Comparison of ENCODE assay signal across 23 cellular contexts in the genomic region with DNA sequence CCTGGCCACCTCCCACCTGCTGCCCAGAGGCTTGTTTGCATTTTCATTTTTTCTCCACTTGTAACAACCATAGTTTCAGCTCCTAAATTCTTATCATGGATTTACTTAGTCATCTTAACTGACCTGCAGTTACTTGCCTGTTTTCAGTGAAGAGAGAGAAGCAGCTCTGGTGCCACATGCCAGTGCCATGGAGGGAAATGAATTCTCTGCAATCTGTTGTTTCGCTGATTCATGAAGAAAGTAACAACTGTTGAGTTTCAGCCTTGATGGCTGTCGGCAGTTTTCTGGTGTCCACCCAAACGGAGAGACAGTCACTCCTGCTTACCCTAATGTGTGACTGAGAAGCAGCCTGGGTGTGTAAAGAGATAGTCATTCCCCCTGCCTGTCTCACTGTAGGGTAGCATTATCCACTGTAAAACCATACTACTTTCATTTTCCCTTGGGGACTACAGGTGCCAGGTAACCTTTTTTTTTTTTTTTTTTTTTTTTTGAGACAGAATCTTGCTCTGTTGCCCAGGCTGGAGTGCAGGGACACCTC.
DNase-seq lines count a peak whose midpoint lies in the region; FAIRE-seq and TF ChIP-seq lines count a peak whose summit lies in the region.
"Had no signal": no experiment of that assay in that cellular context is flagged by ENCODE, and none has a peak within 500 bp of the region (broad histone marks: within the 10 kb centered on the region; RNA-seq: fewer than 3 reads in every experiment).

No MANE protein-coding gene starts in this region.

- H4K20me1 ChIP-seq in KMS-11 (ENCODE audit: insufficient read depth): no peaks in the 10 kb centered on the region
- no peaks in the 10 kb centered on the region for H4K20me1 ChIP-seq in endothelial cell of umbilical vein (replicated peaks; ENCODE audit: control insufficient read depth, extremely low read depth, insufficient read depth, low read length)
- H4K20me1 ChIP-seq in neural progenitor cell (ENCODE audit: low read depth): no peaks in the 10 kb centered on the region

- peaks cover 68% of the 10 kb centered on the region for H3K36me3 Mint-ChIP-seq in activated T-cell treated with anti-CD3 and anti-CD28 coated beads, Interleukin-2, amount 50 U/mL, for 24 hours (ENCODE audit: low read depth)
- peaks cover 40% of the 10 kb centered on the region for H3K36me3 Mint-ChIP-seq in neural progenitor cell

- H3K36me3 ChIP-seq in KMS-11 (ENCODE audit: insufficient read depth) (peaks cover 3% of the 10 kb centered on the region; the same call in 1 of the 2 replicates), endothelial cell of umbilical vein (ENCODE audit: control insufficient read depth in 2 of 2, extremely low read depth in 1 of 2, insufficient read depth in 2 of 2, low read length in 2 of 2) (peaks cover 6 to 11% of the 10 kb centered on the region in 2 experiments), neural progenitor cell (peaks cover 4% of the 10 kb centered on the region), small intestine (ENCODE audit: control insufficient read depth in 2 of 2, insufficient read depth in 2 of 2, low read length in 2 of 2) (peaks cover 8 to 19% of the 10 kb centered on the region in 2 donors)

- H3K27me3 ChIP-seq in KMS-11 (ENCODE audit: insufficient read depth, low read depth) (no peaks in the 10 kb centered on the region), endothelial cell of umbilical vein (ENCODE audit: control insufficient read depth in 2 of 2, insufficient read depth in 2 of 2, low read length in 2 of 2) (no peaks in the 10 kb centered on the region), neural progenitor cell (no peaks in the 10 kb centered on the region), small intestine (ENCODE audit: control insufficient read depth in 2 of 2, insufficient read depth in 2 of 2, low read length in 2 of 2) (no peaks in the 10 kb centered on the region)
- H3K27me3 ChIP-seq: gastroesophageal sphincter, Peyer's patch, tibial artery had no signal

- H3K9ac ChIP-seq in KMS-11 (no peak overlapping the region), endothelial cell of umbilical vein (replicated peaks; ENCODE audit: extremely low read depth, insufficient read depth, low read length) (no peak overlapping the region), neural progenitor cell (no peak overlapping the region)

- BruUV-seq in endothelial cell of umbilical vein (replicated peaks; lab: Mats Ljungman, UMichigan): TSS peak; percentile 13

- TF ChIP-seq CTCF in KMS-11 (conservative IDR thresholded peaks at IDR 0.05; ENCODE audit: low read depth, low read length) (no peak), endothelial cell of umbilical vein (IDR thresholded peaks at IDR 0.05; ENCODE audit: extremely low read depth in 1 of 2, insufficient read depth in 1 of 2, low read depth in 1 of 2, low read length in 2 of 2) (no peak), neural progenitor cell (IDR thresholded peaks at IDR 0.05) (no peak)

- H3K9me3 Mint-ChIP-seq in activated T-cell treated with anti-CD3 and anti-CD28 coated beads, Interleukin-2, amount 50 U/mL, for 24 hours: no peaks in the 10 kb centered on the region
- H3K9me3 Mint-ChIP-seq in neural progenitor cell: no peaks in the 10 kb centered on the region

- H2AFZ ChIP-seq in KMS-11 (ENCODE audit: low read depth) (no peak overlapping the region), endothelial cell of umbilical vein (ENCODE audit: low read depth, low read length) (no peak overlapping the region), neural progenitor cell (replicated peaks) (no peak overlapping the region)

- intact Hi-C loops in endothelial cell of umbilical vein (cut with micrococcal nuclease) (no loop called here), head of caudate nucleus (cut with DNase I) (no loop called here)

- H3K9me3 ChIP-seq in endothelial cell of umbilical vein (replicated peaks; ENCODE audit: control insufficient read depth, insufficient read depth, low read length): no peaks in the 10 kb centered on the region
- H3K9me3 ChIP-seq in neural progenitor cell (ENCODE audit: low read depth): no peaks in the 10 kb centered on the region
- no peaks in the 10 kb centered on the region for H3K9me3 ChIP-seq in small intestine (ENCODE audit: control insufficient read depth, low read depth)
- H3K9me3 ChIP-seq: A549, gastroesophageal sphincter, Peyer's patch, tibial artery had no signal

- POLR2A ChIA-PET in endothelial cell of umbilical vein (lab: Charles Lee): no interaction called here

- no peak overlapping the region for H3K4me3 Mint-ChIP-seq in activated T-cell treated with anti-CD3 and anti-CD28 coated beads, Interleukin-2, amount 50 U/mL, for 24 hours
- no peak overlapping the region for H3K4me3 Mint-ChIP-seq in neural progenitor cell
- H3K4me3 Mint-ChIP-seq: CD4-positive, CD25-positive, alpha-beta regulatory T cell; T-helper 2 cell treated with Interferon-gamma antibody and Interleukin-4, amounts not matched to agents 5 μg/mL and 100 μg/mL, for 36 hours had no signal

- CTCF ChIA-PET in endothelial cell of umbilical vein (lab: Charles Lee): no interaction called here

- H3K27ac Mint-ChIP-seq in activated T-cell treated with anti-CD3 and anti-CD28 coated beads, Interleukin-2, amount 50 U/mL, for 24 hours: peak overlapping the region; percentile 37
- peak overlapping the region; percentile 17 for H3K27ac Mint-ChIP-seq in neural progenitor cell
- H3K27ac Mint-ChIP-seq: T-helper 2 cell treated with Interferon-gamma antibody and Interleukin-4, amounts not matched to agents 5 μg/mL and 100 μg/mL, for 36 hours had no signal

- DNase-seq in activated T-cell treated with anti-CD3 and anti-CD28 coated beads, Interleukin-2, amount 50 U/mL, for 24 hours: no peak
- DNase-seq in activated T-cell treated with anti-CD3 and anti-CD28 coated beads, Interleukin-2, amount 50 U/mL, for 48 hours: no peak
- DNase-seq in endothelial cell of umbilical vein (ENCODE audit: low read depth, low spot score) (no peak), neural progenitor cell (ENCODE audit: low spot score) (no peak), small intestine (no peak), NCI-H2171 (lab: John Stamatoyannopoulos, UW) (no peak), head of caudate nucleus (no peak)
- DNase-seq: activated T-cell treated with anti-CD3 and anti-CD28 coated beads, Interleukin-2, amount 50 U/mL, for 1 hour; AML-193; CD4-positive, CD25-positive, alpha-beta regulatory T cell; cerebellar nuclear complex; mesendoderm; NCI-H1417 treated with DMSO at 0.1 percent for 48 hours; NCI-H2081; Peyer's patch; SIG-M5; stimulated activated CD4-positive, alpha-beta T cell treated with anti-CD3 and anti-CD28 coated beads, Interleukin-15, amount 100 ng/mL, for 24 hours; stimulated activated CD4-positive, alpha-beta T cell treated with anti-CD3 and anti-CD28 coated beads, Interleukin-4, amount 100 ng/mL, for 4 hours; tibial artery had no signal

- dilution Hi-C loops in endothelial cell of umbilical vein (cut with MboI; ENCODE audit: extremely low pct_ligation_motif_present, low sequenced_read_pairs): no loop called here

- no peaks in the 10 kb centered on the region for H3K4me1 Mint-ChIP-seq in activated T-cell treated with anti-CD3 and anti-CD28 coated beads, Interleukin-2, amount 50 U/mL, for 24 hours (ENCODE audit: low read depth)
- H3K4me1 Mint-ChIP-seq in neural progenitor cell: no peaks in the 10 kb centered on the region

- H3K4me3 ChIP-seq in KMS-11 (IDR thresholded peaks at IDR 0.05; ENCODE audit: insufficient read depth, low read depth, low read length): no peak overlapping the region
- no peak overlapping the region for H3K4me3 ChIP-seq in endothelial cell of umbilical vein (replicated peaks in 1 of 3; ENCODE audit: insufficient read depth in 1 of 3, low read depth in 1 of 3, low read length in 3 of 3)
- no peak overlapping the region for H3K4me3 ChIP-seq in neural progenitor cell
- no peak overlapping the region for H3K4me3 ChIP-seq in small intestine (ENCODE audit: low read depth in 1 of 2, low read length in 2 of 2)
- H3K4me3 ChIP-seq: A549, gastroesophageal sphincter, Peyer's patch, tibial artery had no signal

- H3K4me2 ChIP-seq in KMS-11 (peak overlapping the region; percentile 21; the same call in 1 of the 2 replicates), endothelial cell of umbilical vein (ENCODE audit: insufficient read depth, low read length) (no peak overlapping the region), neural progenitor cell (no peak overlapping the region)
- H3K4me2 ChIP-seq: A549 had no signal

- H3K79me2 ChIP-seq in KMS-11 (ENCODE audit: insufficient read depth, low read depth): no peaks in the 10 kb centered on the region
- no peaks in the 10 kb centered on the region for H3K79me2 ChIP-seq in endothelial cell of umbilical vein (ENCODE audit: control insufficient read depth, insufficient read depth, low read length)
- H3K79me2 ChIP-seq in neural progenitor cell (ENCODE audit: low read depth): no peaks in the 10 kb centered on the region

- no peaks in the 10 kb centered on the region for H3K9me1 ChIP-seq in endothelial cell of umbilical vein (replicated peaks; ENCODE audit: control insufficient read depth, extremely low read depth, insufficient read depth, low read length)

- H3K27me3 Mint-ChIP-seq in activated T-cell treated with anti-CD3 and anti-CD28 coated beads, Interleukin-2, amount 50 U/mL, for 24 hours: no peaks in the 10 kb centered on the region
- no peaks in the 10 kb centered on the region for H3K27me3 Mint-ChIP-seq in neural progenitor cell (ENCODE audit: insufficient read depth, low read depth)
- H3K27me3 Mint-ChIP-seq: CD4-positive, CD25-positive, alpha-beta regulatory T cell had no signal

- H3F3A ChIP-seq in neural progenitor cell (ENCODE audit: low read depth): no peaks in the 10 kb centered on the region

- peaks cover 22% of the 10 kb centered on the region for H3K4me1 ChIP-seq in KMS-11 (ENCODE audit: low read depth, poor library complexity, severe bottlenecking)
- no peaks in the 10 kb centered on the region for H3K4me1 ChIP-seq in endothelial cell of umbilical vein (ENCODE audit: control insufficient read depth, extremely low read depth, insufficient read depth, low read length)
- H3K4me1 ChIP-seq in neural progenitor cell: no peaks in the 10 kb centered on the region
- no peaks in the 10 kb centered on the region for H3K4me1 ChIP-seq in small intestine (ENCODE audit: control insufficient read depth in 2 of 2, insufficient read depth in 1 of 2, low read depth in 1 of 2, low read length in 1 of 2)
- H3K4me1 ChIP-seq: A549, gastroesophageal sphincter, Peyer's patch, tibial artery had no signal

- no peak for FAIRE-seq in endothelial cell of umbilical vein (lab: Jason Lieb, UNC)
- FAIRE-seq in small intestine (lab: Jason Lieb, UNC): no peak
- FAIRE-seq: A549 had no signal

- no peak for TF ChIP-seq POLR2A in endothelial cell of umbilical vein (IDR thresholded peaks at IDR 0.05; ENCODE audit: low read depth, low read length)

- H3K27ac ChIP-seq in KMS-11 (peak overlapping the region; percentile 36; the same call in 1 of the 2 replicates), endothelial cell of umbilical vein (ENCODE audit: insufficient read depth, low read depth, low read length) (no peak overlapping the region), neural progenitor cell (no peak overlapping the region), small intestine (ENCODE audit: low read depth in 1 of 2, low read length in 1 of 2) (no peak overlapping the region)
- H3K27ac ChIP-seq: A549, gastroesophageal sphincter, Peyer's patch, tibial artery had no signal

- 89 to 94% (median 89%) methylated on average over 3 of the region's 3 CpGs for WGBS in small intestine, 3 donors
